Comparison of ENCODE assay signal across 1 cellular context in the genomic region with DNA sequence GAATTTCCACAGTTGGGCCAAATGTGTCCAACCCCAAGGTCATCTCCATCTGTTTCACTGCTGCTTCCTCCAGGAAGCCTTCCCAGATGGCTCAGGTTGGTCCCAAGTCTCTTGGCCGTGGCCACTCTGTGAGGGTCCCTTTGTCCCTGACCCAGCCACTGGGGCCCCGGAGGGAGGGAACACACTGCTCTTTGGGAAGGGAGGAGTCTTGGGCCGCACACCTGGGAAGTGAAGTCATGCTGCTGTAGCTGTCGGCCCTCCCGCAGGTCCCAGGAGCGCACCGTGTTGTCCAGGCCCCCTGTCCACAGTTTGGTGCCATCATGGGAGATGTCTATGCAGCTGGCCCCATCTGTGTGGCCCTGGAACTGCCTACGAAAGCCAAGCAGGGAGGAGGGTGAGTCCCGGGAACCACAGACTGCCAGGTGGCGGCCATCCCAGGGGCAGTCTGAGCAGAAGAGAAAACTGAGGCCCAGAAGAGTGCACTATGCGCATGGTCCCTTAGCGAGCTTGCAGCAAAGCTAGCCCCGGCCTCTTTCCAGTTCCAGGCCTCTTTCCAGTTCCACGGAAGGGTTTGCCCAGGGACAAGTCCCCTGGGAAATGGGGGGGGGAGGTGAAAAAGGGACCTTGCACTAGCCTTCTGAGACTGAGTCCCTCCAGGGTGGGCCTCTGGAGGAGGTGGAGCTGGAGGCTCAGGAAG.
TF ChIP-seq lines count a peak whose summit lies in the region.

No MANE protein-coding gene starts in this region.

TF ChIP-seq in HepG2, 621 proteins besides CTCF, POLR2A, EP300 and RAD21:
- TF ChIP-seq, protein P1, sequence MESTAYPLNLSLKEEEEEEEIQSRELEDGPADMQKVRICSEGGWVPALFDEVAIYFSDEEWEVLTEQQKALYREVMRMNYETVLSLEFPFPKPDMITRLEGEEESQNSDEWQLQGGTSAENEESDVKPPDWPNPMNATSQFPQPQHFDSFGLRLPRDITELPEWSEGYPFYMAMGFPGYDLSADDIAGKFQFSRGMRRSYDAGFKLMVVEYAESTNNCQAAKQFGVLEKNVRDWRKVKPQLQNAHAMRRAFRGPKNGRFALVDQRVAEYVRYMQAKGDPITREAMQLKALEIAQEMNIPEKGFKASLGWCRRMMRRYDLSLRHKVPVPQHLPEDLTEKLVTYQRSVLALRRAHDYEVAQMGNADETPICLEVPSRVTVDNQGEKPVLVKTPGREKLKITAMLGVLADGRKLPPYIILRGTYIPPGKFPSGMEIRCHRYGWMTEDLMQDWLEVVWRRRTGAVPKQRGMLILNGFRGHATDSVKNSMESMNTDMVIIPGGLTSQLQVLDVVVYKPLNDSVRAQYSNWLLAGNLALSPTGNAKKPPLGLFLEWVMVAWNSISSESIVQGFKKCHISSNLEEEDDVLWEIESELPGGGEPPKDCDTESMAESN (CRISPR knock-in tag; conservative IDR thresholded peaks at IDR 0.05): no peak
- TF ChIP-seq MXD4 (CRISPR knock-in tag; IDR thresholded peaks at IDR 0.05) (no peak), ZNF263 (CRISPR knock-in tag; IDR thresholded peaks at IDR 0.05) (0 out of 2 replicates have a peak, but pooled peaks have one; percentile 25), SP140L (CRISPR knock-in tag; IDR thresholded peaks at IDR 0.05; ENCODE audit: borderline replicate concordance) (no peak), TCF7 (IDR thresholded peaks at IDR 0.05; ENCODE audit: low read depth) (no peak)
TF ChIP-seq in HepG2: peak in this region for 1.
